8 cellular contexts compared by ENCODE assay signal in genomic region chr14:74501135-74501614, GRCh38. TPM values are rescaled to one million over a fixed set of nuclear protein-coding genes. Genes with fewer than 3 reads are reported as not detected.
DNase-seq lines count a peak whose midpoint lies in the region; ATAC-seq and TF ChIP-seq lines count a peak whose summit lies in the region.

No MANE protein-coding gene starts in this region.

- H3K27me3 ChIP-seq in upper lobe of left lung: no peaks in the 10 kb centered on the region

- peaks cover 0 to 14% (median 0%) of the 10 kb centered on the region in 4 donors for H3K36me3 ChIP-seq in upper lobe of left lung

- TF ChIP-seq POLR2A in upper lobe of left lung (IDR thresholded peaks at IDR 0.05): no peak

- peaks cover 0 to 7% (median 3%) of the 10 kb centered on the region in 4 donors for H3K4me1 ChIP-seq in upper lobe of left lung

- DNase-seq in GM10266 (ENCODE audit: extremely low spot score) (no peak), NCI-H2196 treated with DMSO at 0.1 percent for 48 hours (lab: John Stamatoyannopoulos, UW; ENCODE audit: unreplicated experiment) (peak; percentile 29), cardiac fibroblast (ENCODE audit: low read depth in 2 of 2) (peak; percentile 72 to 88), left kidney (ENCODE audit: low read depth, low spot score) (peak; percentile 96), upper lobe of left lung (peak; percentile 53 to 79), SIG-M5 treated with dmso at 0.1 percent for 504 hours (lab: John Stamatoyannopoulos, UW; ENCODE audit: unreplicated experiment) (no peak)

- peak overlapping the region in 1 of 4 donors; percentile 6 for H3K27ac ChIP-seq in upper lobe of left lung

- no peaks in the 10 kb centered on the region for H3K9me3 ChIP-seq in upper lobe of left lung

- ATAC-seq in upper lobe of left lung (ENCODE audit: low FRiP score in 2 of 2) (peak; percentile 47 to 76), HG02852 (IDR thresholded peaks at IDR 0.05; ENCODE audit: unreplicated experiment) (no peak), GM18511 (IDR thresholded peaks at IDR 0.05; ENCODE audit: unreplicated experiment) (no peak)

- TF ChIP-seq CTCF in GM10266 (IDR thresholded peaks at IDR 0.05; ENCODE audit: control insufficient read depth, insufficient read depth, low read depth, missing control alignments): peak; percentile 23
- TF ChIP-seq CTCF in cardiac fibroblast (IDR thresholded peaks at IDR 0.05; ENCODE audit: low read depth, low read length): peak; percentile 79
- peak; percentile 30 to 77 (median 54) for TF ChIP-seq CTCF in upper lobe of left lung (IDR thresholded peaks at IDR 0.05)

- WGBS in upper lobe of left lung, 2 donors: 49 to 50% methylated on average over 12 to 16 of the region's 16 CpGs

- no peak for TF ChIP-seq EP300 in upper lobe of left lung (IDR thresholded peaks at IDR 0.05)

- H3K4me3 ChIP-seq in cardiac fibroblast (replicated peaks in 1 of 2; ENCODE audit: low read depth in 2 of 2, low read length in 2 of 2): no peak overlapping the region
- H3K4me3 ChIP-seq in upper lobe of left lung: no peak overlapping the region

RNA-seq across cellular contexts. Expression of gene ISCA2, which starts 7.6 kb away (rescaled TPM):
- 10 to 100 TPM; 11.8 to 29.0 (median 22.6) TPM for total RNA-seq in upper lobe of left lung

RNA-seq across cellular contexts. Expression of gene NPC2, which starts 8.1 kb away (rescaled TPM):
- total RNA-seq in upper lobe of left lung: 1,000 to 10,000 TPM in 1 of 6 donors, 100 to 1,000 TPM in 5; 351 to 1,281 (median 524) TPM

Comparison
In these comparisons a context has a peak if more than half of its experiments do, and no peak if none do; other contexts are left out.
1. DNase-seq: peak in NCI-H2196 treated with DMSO at 0.1 percent for 48 hours (single experiment), cardiac fibroblast (2 of 2), left kidney (single experiment) and upper lobe of left lung (2 of 2); none in GM10266 (single experiment) and SIG-M5 treated with dmso at 0.1 percent for 504 hours (single experiment).
2. CTCF ChIP-seq: peak in every context shown above with its lines; median percentile 79 in cardiac fibroblast; 54 in upper lobe of left lung; 23 in GM10266.
3. ATAC-seq: peak in upper lobe of left lung (2 of 2); none in HG02852 (single experiment) and GM18511 (single experiment).